In genomic region chr16:14072360-14072759, GRCh38 we compare ENCODE assay signal across 8 cellular contexts. TPM values are rescaled to one million over a fixed set of nuclear protein-coding genes. Genes with fewer than 3 reads are reported as not detected.
DNase-seq lines count a peak whose midpoint lies in the region; ATAC-seq and TF ChIP-seq lines count a peak whose summit lies in the region.

No MANE protein-coding gene starts in this region.

- TF ChIP-seq POLR2A in vagina (IDR thresholded peaks at IDR 0.05) = no peak

- no peaks in the 10 kb centered on the region for H3K27me3 ChIP-seq in mammary epithelial cell (ENCODE audit: insufficient read depth, low read length)
- no peaks in the 10 kb centered on the region for H3K27me3 ChIP-seq in mucosa of rectum (ENCODE audit: control insufficient read depth in 2 of 2, insufficient read depth in 2 of 2, low read length in 2 of 2)
- no peaks in the 10 kb centered on the region for H3K27me3 ChIP-seq in vagina
- H3K27me3 ChIP-seq in aorta (ENCODE audit: control insufficient read depth in 1 of 2, insufficient read depth in 2 of 2, low read length in 1 of 2) = no peaks in the 10 kb centered on the region

- dilution Hi-C loops in mammary epithelial cell (cut with HindIII; ENCODE audit: low sequenced_read_pairs) = no loop called here

- no peak overlapping the region for H3K9ac ChIP-seq in mammary epithelial cell (ENCODE audit: insufficient read depth, low read length)
- H3K9ac ChIP-seq in mucosa of rectum (ENCODE audit: low read depth in 1 of 2, low read length in 2 of 2) = peak overlapping the region in 1 of 2 donors; percentile 79

- DNase-seq in stimulated activated naive CD8-positive, alpha-beta T cell treated with anti-CD3 and anti-CD28 coated beads, Interleukin-15, Interleukin-2, amounts not matched to agents 100 U/mL and 50 U/mL, for 24 hours = no peak
- DNase-seq in mammary epithelial cell = no peak
- DNase-seq in vagina (ENCODE audit: extremely low spot score in 2 of 2) = no peak
- no peak for DNase-seq in stimulated activated CD4-positive, alpha-beta T cell treated with anti-CD3 and anti-CD28 coated beads, Interleukin-4, amount 100 ng/mL, for 24 hours
- no peak for DNase-seq in aorta
- DNase-seq in NCI-H146 (lab: John Stamatoyannopoulos, UW) = no peak

- BruUV-seq in mammary epithelial cell (replicated peaks; lab: Mats Ljungman, UMichigan) = no TSS peak

- no peak overlapping the region for H3K27ac Mint-ChIP-seq in stimulated activated naive CD8-positive, alpha-beta T cell treated with anti-CD3 and anti-CD28 coated beads, Interleukin-15, Interleukin-2, amounts not matched to agents 100 ng/mL and 50 ng/mL, for 24 hours

- no peaks in the 10 kb centered on the region for H3K9me3 ChIP-seq in mammary epithelial cell (replicated peaks; ENCODE audit: insufficient read depth, low read length)
- no peaks in the 10 kb centered on the region for H3K9me3 ChIP-seq in mucosa of rectum (ENCODE audit: control insufficient read depth in 2 of 2, low read length in 2 of 2)
- no peaks in the 10 kb centered on the region for H3K9me3 ChIP-seq in vagina
- no peaks in the 10 kb centered on the region for H3K9me3 ChIP-seq in aorta (ENCODE audit: control insufficient read depth, low read length)

- H2AFZ ChIP-seq in mammary epithelial cell (ENCODE audit: low read depth, low read length) = peak overlapping the region; percentile 92

- no peak for ATAC-seq in stimulated activated naive CD8-positive, alpha-beta T cell treated with anti-CD3 and anti-CD28 coated beads, Interleukin-15, Interleukin-2, amounts not matched to agents 100 U/mL and 50 U/mL, for 24 hours
- no peak for ATAC-seq in aorta (ENCODE audit: low FRiP score)

- peak overlapping the region; percentile 83 for H3K4me3 Mint-ChIP-seq in stimulated activated naive CD8-positive, alpha-beta T cell treated with anti-CD3 and anti-CD28 coated beads, Interleukin-15, Interleukin-2, amounts not matched to agents 100 ng/mL and 50 ng/mL, for 24 hours

- WGBS in mammary epithelial cell (ENCODE audit: low coverage, missing lambda C conversion rate) = 83% methylated on average over 5 of the region's 6 CpGs
- WGBS in aorta, 2 donors = 95 to 98% methylated on average over 6 of the region's 6 CpGs

- no peaks in the 10 kb centered on the region for H4K20me1 ChIP-seq in mammary epithelial cell (ENCODE audit: insufficient read depth, low read length)

- no peaks in the 10 kb centered on the region for H3K36me3 Mint-ChIP-seq in stimulated activated naive CD8-positive, alpha-beta T cell treated with anti-CD3 and anti-CD28 coated beads, Interleukin-15, Interleukin-2, amounts not matched to agents 100 ng/mL and 50 ng/mL, for 24 hours (ENCODE audit: low read depth)

- peaks cover 4% of the 10 kb centered on the region for H3K27me3 Mint-ChIP-seq in stimulated activated naive CD8-positive, alpha-beta T cell treated with anti-CD3 and anti-CD28 coated beads, Interleukin-15, Interleukin-2, amounts not matched to agents 100 ng/mL and 50 ng/mL, for 24 hours

- intact Hi-C loops in mammary epithelial cell (cut with micrococcal nuclease) (no loop called here), vagina (cut with DNase I) (loop anchor here (5.0 to 10.0 kb wide), 2 partner anchors 112 to 115 kb away; no protein-coding TSS in a partner anchor), aorta (cut with DNase I) (loop anchor here in 1 of 2 donors (10.0 kb wide), 1 partner anchor 112 kb away; no protein-coding TSS in a partner anchor)

- H3K36me3 ChIP-seq in mammary epithelial cell (ENCODE audit: insufficient read depth, low read length) (no peaks in the 10 kb centered on the region), mucosa of rectum (ENCODE audit: control insufficient read depth in 2 of 2, insufficient read depth in 2 of 2, low read length in 2 of 2) (no peaks in the 10 kb centered on the region), vagina (no peaks in the 10 kb centered on the region), aorta (ENCODE audit: control insufficient read depth in 1 of 2, insufficient read depth in 2 of 2, low read length in 1 of 2) (no peaks in the 10 kb centered on the region)

- H3K4me2 ChIP-seq in mammary epithelial cell (ENCODE audit: insufficient read depth, low read depth, low read length) = peak overlapping the region; percentile 74

- H3K4me3 ChIP-seq in mammary epithelial cell (replicated peaks in 1 of 3; ENCODE audit: insufficient read depth in 1 of 3, low read depth in 2 of 3, low read length in 3 of 3) (peak overlapping the region in 2 of 3 experiments; percentile 73 to 79), mucosa of rectum (ENCODE audit: low read length in 2 of 2) (peak overlapping the region; percentile 90 to 91), vagina (peak overlapping the region; percentile 72 to 97), aorta (ENCODE audit: low read length in 2 of 2) (no peak overlapping the region)

- CTCF ChIA-PET in mammary epithelial cell (lab: Charles Lee; ENCODE audit: low non-redundant PET) = no interaction called here

- no peak overlapping the region for H3K27ac ChIP-seq in mammary epithelial cell (ENCODE audit: insufficient read depth, low read depth, low read length)
- no peak overlapping the region for H3K27ac ChIP-seq in mucosa of rectum (ENCODE audit: low read depth in 2 of 2, low read length in 2 of 2)
- H3K27ac ChIP-seq in vagina = peak overlapping the region; percentile 82
- no peak overlapping the region for H3K27ac ChIP-seq in aorta (ENCODE audit: low read depth in 1 of 2, low read length in 2 of 2)

- H3K9me3 Mint-ChIP-seq in stimulated activated naive CD8-positive, alpha-beta T cell treated with anti-CD3 and anti-CD28 coated beads, Interleukin-15, Interleukin-2, amounts not matched to agents 100 ng/mL and 50 ng/mL, for 24 hours = no peaks in the 10 kb centered on the region

- in situ Hi-C loops in mammary epithelial cell (cut with MboI; ENCODE audit: low sequenced_read_pairs in 2 of 2) = loop anchor here in 1 of 2 donors (10.0 kb wide), 1 partner anchor 148 kb away; the partner anchor contains the start of gene ERCC4

- H3K4me1 ChIP-seq in mammary epithelial cell (ENCODE audit: insufficient read depth, low read length) = peaks cover 18% of the 10 kb centered on the region
- H3K4me1 ChIP-seq in mucosa of rectum (ENCODE audit: control insufficient read depth in 2 of 2, insufficient read depth in 2 of 2, low read length in 2 of 2) = peaks cover 8 to 14% of the 10 kb centered on the region in 2 donors
- H3K4me1 ChIP-seq in vagina = peaks cover 42% of the 10 kb centered on the region
- no peaks in the 10 kb centered on the region for H3K4me1 ChIP-seq in aorta (ENCODE audit: control insufficient read depth in 1 of 2, insufficient read depth in 2 of 2, low read length in 2 of 2)

- H3K79me2 ChIP-seq in mammary epithelial cell (ENCODE audit: insufficient read depth, low read length) = peaks cover 50% of the 10 kb centered on the region

- TF ChIP-seq CTCF in mammary epithelial cell (conservative IDR thresholded peaks at IDR 0.05 in 1 of 2, IDR thresholded peaks at IDR 0.05 in 1 of 2; ENCODE audit: extremely low read depth in 1 of 2, insufficient read depth in 1 of 2, low read depth in 1 of 2, low read length in 2 of 2) = no peak
- TF ChIP-seq CTCF in vagina (IDR thresholded peaks at IDR 0.05) = no peak

- H3K4me1 Mint-ChIP-seq in stimulated activated naive CD8-positive, alpha-beta T cell treated with anti-CD3 and anti-CD28 coated beads, Interleukin-15, Interleukin-2, amounts not matched to agents 100 ng/mL and 50 ng/mL, for 24 hours (ENCODE audit: low read depth) = peaks cover 15% of the 10 kb centered on the region

RNA-seq across cellular contexts. Expression of gene MRTFB, which starts 1.2 kb away (rescaled TPM):
- 10 to 100 TPM; 22.8 to 33.8 TPM for total RNA-seq in mammary epithelial cell
- 9.2 TPM for polyA plus RNA-seq in mammary epithelial cell
- 62.2 TPM for polyA minus RNA-seq in mammary epithelial cell
- total RNA-seq in vagina = 103 TPM
- total RNA-seq in aorta = 100 to 1,000 TPM in 1 of 2 donors, 10 to 100 TPM in 1; 61.1 to 108 TPM
- polyA plus RNA-seq in aorta = 1 to 10 TPM; 6.2 to 7.5 TPM

Comparison
In these comparisons a context has a peak if more than half of its experiments do, and no peak if none do; other contexts are left out.
1. H3K4me3 ChIP-seq: peak in mammary epithelial cell (2 of 3), mucosa of rectum (2 of 2) and vagina (2 of 2); none in aorta (0 of 2).